In genomic region chr4:182879913-182880312, GRCh38 we compare ENCODE assay signal across 20 cellular contexts. TPM values are rescaled to one million over a fixed set of nuclear protein-coding genes. Genes with fewer than 3 reads are reported as not detected.
DNase-seq lines count a peak whose midpoint lies in the region; ATAC-seq, FAIRE-seq and TF ChIP-seq lines count a peak whose summit lies in the region.
"Had no signal": no experiment of that assay in that cellular context is flagged by ENCODE, and none has a peak within 500 bp of the region (broad histone marks: within the 10 kb centered on the region; RNA-seq: fewer than 3 reads in every experiment).

No MANE protein-coding gene starts in this region.

- H3K79me2 ChIP-seq in HepG2 (ENCODE audit: insufficient read depth, low read length) = peaks cover 4% of the 10 kb centered on the region
- H3K79me2 ChIP-seq in osteoblast (ENCODE audit: insufficient read depth, low read length) = no peaks in the 10 kb centered on the region

- H3K9me3 ChIP-seq in HepG2 (ENCODE audit: low read length) (peaks cover 16% of the 10 kb centered on the region), right lobe of liver (peaks cover 0 to under 1% (median 0%) of the 10 kb centered on the region in 4 donors), osteoblast (ENCODE audit: low read depth, low read length) (no peaks in the 10 kb centered on the region)

- in situ Hi-C loops in HepG2 (cut with HindIII; ENCODE audit: extremely low pct_ligation_motif_present, low pct_unique_long_range_greater_than_20kb) = no loop called here

- POLR2A ChIA-PET in HepG2 (lab: Yijun Ruan, JAX) = interaction anchor here (0.9 to 7.3 kb wide), 4 partner anchors 16 to 38 kb away, joined by 4 to 69 read pairs (median 6); no protein-coding TSS in a partner anchor

- H2AFZ ChIP-seq in HepG2 (ENCODE audit: low read length) (no peak overlapping the region), osteoblast (ENCODE audit: low read length) (no peak overlapping the region)
- H2AFZ ChIP-seq: GM23338 had no signal

- peak overlapping the region; percentile 20 to 58 (median 24); a peak in 5 of 6 replicates for H3K4me3 ChIP-seq in HepG2 (replicated peaks in 1 of 3; ENCODE audit: insufficient read depth in 1 of 3, low read depth in 2 of 3, low read length in 3 of 3)
- H3K4me3 ChIP-seq in right lobe of liver = no peak overlapping the region
- H3K4me3 ChIP-seq in osteoblast (ENCODE audit: insufficient read depth, low read length) = no peak overlapping the region
- H3K4me3 ChIP-seq: GM23338, HAP-1, SK-N-MC had no signal

- H3K4me1 ChIP-seq in HepG2 (ENCODE audit: insufficient read depth, low read length) = peaks cover 59% of the 10 kb centered on the region
- no peaks in the 10 kb centered on the region for H3K4me1 ChIP-seq in right lobe of liver
- peaks cover 6% of the 10 kb centered on the region for H3K4me1 ChIP-seq in osteoblast (ENCODE audit: insufficient read depth, low read length)
- H3K4me1 ChIP-seq: HAP-1 had no signal

- H3K27me3 ChIP-seq in HepG2 (ENCODE audit: control insufficient read depth in 1 of 2, insufficient read depth in 2 of 2, low read length in 2 of 2) (no peaks in the 10 kb centered on the region), right lobe of liver (no peaks in the 10 kb centered on the region), osteoblast (ENCODE audit: insufficient read depth, low read length) (no peaks in the 10 kb centered on the region)

- FAIRE-seq in HepG2 (lab: Jason Lieb, UNC) = no peak
- FAIRE-seq: GM12891 had no signal

- no TSS peak for BruUV-seq in HepG2 (replicated peaks; lab: Mats Ljungman, UMichigan)

- no peaks in the 10 kb centered on the region for H4K20me1 ChIP-seq in HepG2 (ENCODE audit: insufficient read depth, low read length)
- H4K20me1 ChIP-seq in osteoblast (ENCODE audit: insufficient read depth, low read length) = no peaks in the 10 kb centered on the region

- 92% methylated on average over 8 of the region's 9 CpGs for whole genome bisulfite sequencing in HepG2 (ENCODE audit: low lambda C conversion rate)
- WGBS in right lobe of liver (ENCODE audit: insufficient coverage, low coverage, low lambda C conversion rate, missing lambda C conversion rate) = 94% methylated on average over 7 of the region's 9 CpGs

- H3K27ac ChIP-seq in HepG2 (ENCODE audit: extremely low read length, insufficient read depth, low read length) (peak overlapping the region; percentile 84), right lobe of liver (no peak overlapping the region), osteoblast (ENCODE audit: low read depth, low read length) (no peak overlapping the region)
- H3K27ac ChIP-seq: SK-N-MC had no signal

- CTCF ChIA-PET in HepG2 (lab: Yijun Ruan, JAX; ENCODE audit: low intra/inter-chr PET ratio, low total read pairs) = no interaction called here

- no peak for TF ChIP-seq CTCF in HepG2 (CRISPR knock-in tag; IDR thresholded peaks at IDR 0.05)
- TF ChIP-seq CTCF in right lobe of liver (IDR thresholded peaks at IDR 0.05) = no peak
- no peak for TF ChIP-seq CTCF in osteoblast (IDR thresholded peaks at IDR 0.05; ENCODE audit: extremely low read depth, low read depth, low read length)

- DNase-seq in HepG2 (ENCODE audit: low spot score) (no peak), right lobe of liver (no peak), mesenteric fat pad (ENCODE audit: low spot score) (peak; percentile 72), osteoblast (ENCODE audit: insufficient read length, low spot score, missing footprints) (no peak), NCI-H1694 treated with DMSO at 0.1 percent for 48 hours (lab: John Stamatoyannopoulos, UW) (no peak), NCI-H2196 treated with DMSO at 0.1 percent for 48 hours (lab: John Stamatoyannopoulos, UW; ENCODE audit: unreplicated experiment) (no peak), inferior parietal cortex (ENCODE audit: extremely low spot score) (no peak), ecto neural progenitor cell (ENCODE audit: low spot score) (no peak)
- DNase-seq: AML-193; CD8-positive, alpha-beta T cell; DND-41; Karpas-422; NCI-H1694; NCI-H2081 treated with DMSO at 0.1 percent for 48 hours; NCI-H2171 treated with DMSO at 0.1 percent for 48 hours; SHP77 treated with DMSO at 0.1 percent for 48 hours had no signal

- TF ChIP-seq RAD21 in HepG2 (CRISPR knock-in tag; IDR thresholded peaks at IDR 0.05) = no peak

- peak overlapping the region; percentile 57 for H3K9ac ChIP-seq in HepG2 (ENCODE audit: insufficient read depth, low read depth, low read length)

- TF ChIP-seq EP300 in HepG2 (IDR thresholded peaks at IDR 0.05; ENCODE audit: low read depth in 2 of 2, low read length in 2 of 2) (no peak), HepG2 (CRISPR knock-in tag; IDR thresholded peaks at IDR 0.05; ENCODE audit: borderline replicate concordance) (no peak)

- peak overlapping the region; percentile 77 for H3K4me2 ChIP-seq in HepG2 (ENCODE audit: low read depth, low read length)
- H3K4me2 ChIP-seq in osteoblast (ENCODE audit: insufficient read depth, low read length) = peak overlapping the region; percentile 73
- H3K4me2 ChIP-seq: GM23338 had no signal

- no peak for ATAC-seq in HepG2
- no peak for ATAC-seq in right lobe of liver
- ATAC-seq: CD8-positive, alpha-beta T cell had no signal

- TF ChIP-seq POLR2A in HepG2 (IDR thresholded peaks at IDR 0.05; ENCODE audit: insufficient read depth in 1 of 2, low read depth in 2 of 2, low read length in 2 of 2) (no peak; a peak in 1 of 4 replicates), right lobe of liver (IDR thresholded peaks at IDR 0.05) (no peak)

- H3K36me3 ChIP-seq in HepG2 (replicated peaks in 1 of 2; ENCODE audit: control insufficient read depth in 1 of 2, insufficient read depth in 2 of 2, low read length in 2 of 2) (peaks cover under 1 to 14% of the 10 kb centered on the region in 2 experiments; a peak in 4 of 5 replicates), right lobe of liver (no peaks in the 10 kb centered on the region), osteoblast (ENCODE audit: insufficient read depth, low read length) (no peaks in the 10 kb centered on the region)

- intact Hi-C loops in HepG2 (cut with micrococcal nuclease; ENCODE audit: unreplicated experiment) (no loop called here), right lobe of liver (cut with DNase I) (no loop called here)

TF ChIP-seq in HepG2, 621 proteins besides CTCF, POLR2A, EP300 and RAD21 (continues in another document):
- TF ChIP-seq PCBP2 (optimal IDR thresholded peaks at IDR 0.05; ENCODE audit: low read depth, low read length, poor library complexity, severe bottlenecking) (no peak), ZNF3 (CRISPR knock-in tag; IDR thresholded peaks at IDR 0.05) (no peak), MTF1 (CRISPR knock-in tag; IDR thresholded peaks at IDR 0.05) (no peak), ZNF121 (CRISPR knock-in tag; IDR thresholded peaks at IDR 0.05) (no peak), ATF7-NPFF (CRISPR knock-in tag; IDR thresholded peaks at IDR 0.05; ENCODE audit: low read depth) (no peak), ZNF337 (CRISPR knock-in tag; IDR thresholded peaks at IDR 0.05; ENCODE audit: borderline replicate concordance, low read depth) (no peak), ZSCAN31 (CRISPR knock-in tag; IDR thresholded peaks at IDR 0.05; ENCODE audit: low read depth) (no peak), KMT2B (CRISPR knock-in tag; IDR thresholded peaks at IDR 0.05) (no peak), ZNF333 (CRISPR knock-in tag; IDR thresholded peaks at IDR 0.05; ENCODE audit: borderline replicate concordance) (no peak), E2F2 (CRISPR knock-in tag; IDR thresholded peaks at IDR 0.05; ENCODE audit: borderline replicate concordance) (no peak), ZNF343 (CRISPR knock-in tag; IDR thresholded peaks at IDR 0.05) (no peak), ZNF296 (CRISPR knock-in tag; conservative IDR thresholded peaks at IDR 0.05) (0 out of 2 replicates have a peak, but pooled peaks have one; percentile 6), ZBTB38 (CRISPR knock-in tag; IDR thresholded peaks at IDR 0.05) (peak; percentile 57; the same call in 1 of the 2 replicates), MIXL1 (CRISPR knock-in tag; IDR thresholded peaks at IDR 0.05) (no peak), ZNF841 (CRISPR knock-in tag; IDR thresholded peaks at IDR 0.05; ENCODE audit: borderline replicate concordance) (no peak)

RNA-seq across cellular contexts. Expression of gene DCTD, which starts 37.3 kb away (rescaled TPM):
- total RNA-seq in HepG2 (2016; rRNA removed; fragmentation: Illumina TruSeq; extraction: Trizol) = 67.2 and 85.1 TPM in 2 replicates
- 93.2 and 97.9 TPM in 2 replicates for total RNA-seq in HepG2 (2016; cell fraction: cytosol; rRNA removed; fragmentation: Illumina TruSeq; extraction: Trizol; ENCODE audit: low read depth)
- total RNA-seq in HepG2 (2016; cell fraction: insoluble cytoplasmic fraction; rRNA removed; fragmentation: Illumina TruSeq; extraction: Trizol) = 65.6 and 88.0 TPM in 2 replicates
- 145 and 146 TPM in 2 replicates for total RNA-seq in HepG2 (2016; cell fraction: membrane; rRNA removed; fragmentation: Illumina TruSeq; extraction: Trizol)
- total RNA-seq in HepG2 (2016; cell fraction: nucleus; rRNA removed; fragmentation: Illumina TruSeq; extraction: Trizol) = 60.7 and 77.4 TPM in 2 replicates
- polyA plus RNA-seq in HepG2 (2011; rRNA removed) = 94.2 and 95.3 TPM in 2 replicates
- polyA plus RNA-seq in HepG2 (2011; cell fraction: cytosol; rRNA removed) = 90.5 and 102 TPM in 2 replicates
- polyA plus RNA-seq in HepG2 (2011; cell fraction: nucleus; rRNA removed) = 153 and 172 TPM in 2 replicates
- polyA plus RNA-seq in HepG2 (2012) = 117 and 124 TPM in 2 replicates
- polyA plus RNA-seq in HepG2 (2016; cell fraction: cytosol; fragmentation: Illumina TruSeq; extraction: Trizol; ENCODE audit: low read depth) = 108 and 123 TPM in 2 replicates
- polyA plus RNA-seq in HepG2 (2016; cell fraction: insoluble cytoplasmic fraction; fragmentation: Illumina TruSeq; extraction: Trizol; ENCODE audit: low read depth) = 93.0 and 99.9 TPM in 2 replicates
- polyA plus RNA-seq in HepG2 (2016; cell fraction: membrane; fragmentation: Illumina TruSeq; extraction: Trizol; ENCODE audit: low read depth) = 161 and 166 TPM in 2 replicates
- 128 and 143 TPM in 2 replicates for polyA plus RNA-seq in HepG2 (2016; cell fraction: nucleus; fragmentation: Illumina TruSeq; extraction: Trizol; ENCODE audit: insufficient read depth, low read depth)
- 48.3 and 75.7 TPM in 2 replicates for polyA minus RNA-seq in HepG2 (2011; rRNA and poly(A)+ RNA removed; ENCODE audit: low replicate concordance)
- polyA minus RNA-seq in HepG2 (2011; cell fraction: cytosol; rRNA and poly(A)+ RNA removed) = 40.4 and 40.8 TPM in 2 replicates
- polyA minus RNA-seq in HepG2 (2011; cell fraction: nucleus; rRNA and poly(A)+ RNA removed) = 85.5 and 94.6 TPM in 2 replicates
- 10 to 100 TPM; 45.7 to 61.3 (median 51.2) TPM for total RNA-seq in right lobe of liver
- 107 TPM for total RNA-seq in mesenteric fat pad
- 104 and 110 TPM in 2 replicates for total RNA-seq in osteoblast

Comparison
In these comparisons a context has a peak if more than half of its experiments do, and no peak if none do; other contexts are left out.
1. H3K4me3 ChIP-seq: peak in HepG2 (3 of 3); none in right lobe of liver (0 of 3) and osteoblast (single experiment).